Comparison of ENCODE assay signal across 20 cellular contexts in the genomic region with DNA sequence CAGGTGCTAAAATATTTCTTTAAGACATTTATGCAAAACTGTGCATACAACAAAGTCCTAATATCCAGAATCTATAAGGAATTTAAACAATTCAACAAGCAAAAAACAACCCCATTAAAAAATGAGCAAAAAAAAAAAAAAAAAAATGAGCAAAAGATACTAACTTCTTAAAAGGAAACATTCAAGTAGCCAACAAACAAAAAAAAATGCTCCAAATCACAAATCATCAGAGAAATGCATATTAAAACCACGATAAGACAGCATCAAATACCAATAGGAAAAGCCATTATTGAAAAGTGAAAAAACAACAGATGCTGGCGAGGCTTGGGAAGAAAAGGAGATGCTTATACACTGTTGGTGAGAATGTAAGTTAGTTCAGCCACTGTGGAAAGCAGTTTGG. TPM values are rescaled to one million over a fixed set of nuclear protein-coding genes. Genes with fewer than 3 reads are reported as not detected.
"Had no signal": no experiment of that assay in that cellular context is flagged by ENCODE, and none has a peak within 500 bp of the region (broad histone marks: within the 10 kb centered on the region; RNA-seq: fewer than 3 reads in every experiment).

No MANE protein-coding gene starts in this region.

- H3K27me3 ChIP-seq: gastrocnemius medialis, sigmoid colon had no signal

- H3K36me3 ChIP-seq: gastrocnemius medialis, sigmoid colon, spleen, thoracic aorta had no signal

- H3K4me3 Mint-ChIP-seq: activated CD4-positive, alpha-beta T cell treated with anti-CD3 and anti-CD28 coated beads, Interleukin-2, amount 10 ng/mL, durations not matched to agents 24 days and 14 days; activated CD8-positive, alpha-beta T cell treated with anti-CD3 and anti-CD28 coated beads for 36 hours; activated naive CD8-positive, alpha-beta T cell treated with anti-CD3 and anti-CD28 coated beads for 36 hours; activated T-helper 17 cell treated with anti-CD3 and anti-CD28 coated beads, Interleukin-2, amount 50 U/mL, for 72 hours; nephron progenitor cell; stimulated activated naive B cell treated with anti-CD40 and anti-IgM and Interleukin-4, amounts not matched to agents 10 μg/mL and 1 μg/mL and 100 μg/mL, for 72 hours; T-helper 2 cell treated with Interferon-gamma antibody and Interleukin-4, amounts not matched to agents 5 μg/mL and 100 μg/mL, for 36 hours had no signal

- DNase-seq: activated CD4-positive, alpha-beta T cell treated with anti-CD3 and anti-CD28 coated beads, Interleukin-2, amount 10 ng/mL, durations not matched to agents 24 days and 14 days; activated CD8-positive, alpha-beta T cell treated with anti-CD3 and anti-CD28 coated beads for 36 hours; activated naive CD4-positive, alpha-beta T cell; activated naive CD8-positive, alpha-beta T cell treated with anti-CD3 and anti-CD28 coated beads for 36 hours; activated T-cell treated with anti-CD3 and anti-CD28 coated beads, Interleukin-2, amount 50 U/mL, for 1 hour; effector CD4-positive, alpha-beta T cell; gastrocnemius medialis; head of caudate nucleus; nephron progenitor cell; occipital lobe; sigmoid colon; spleen; stimulated activated CD4-positive, alpha-beta T cell treated with anti-CD3 and anti-CD28 coated beads, Interleukin-4, amount 100 ng/mL, for 4 hours had no signal

- H3K27ac ChIP-seq: gastrocnemius medialis, spleen, thoracic aorta had no signal

- FAIRE-seq: TTC549 had no signal

- H3K9me3 ChIP-seq: gastrocnemius medialis, sigmoid colon, spleen, thoracic aorta had no signal

- H3K9me3 Mint-ChIP-seq: activated CD4-positive, alpha-beta T cell treated with anti-CD3 and anti-CD28 coated beads, Interleukin-2, amount 10 ng/mL, durations not matched to agents 24 days and 14 days; activated CD8-positive, alpha-beta T cell treated with anti-CD3 and anti-CD28 coated beads for 36 hours; activated naive CD8-positive, alpha-beta T cell treated with anti-CD3 and anti-CD28 coated beads for 36 hours; activated T-helper 17 cell treated with anti-CD3 and anti-CD28 coated beads, Interleukin-2, amount 50 U/mL, for 72 hours; nephron progenitor cell; T-helper 2 cell treated with Interferon-gamma antibody and Interleukin-4, amounts not matched to agents 5 μg/mL and 100 μg/mL, for 36 hours had no signal

- H3K4me3 ChIP-seq: gastrocnemius medialis, sigmoid colon, spleen, thoracic aorta had no signal

- H3K36me3 Mint-ChIP-seq: activated naive CD8-positive, alpha-beta T cell treated with anti-CD3 and anti-CD28 coated beads for 36 hours had no signal

- ATAC-seq: gastrocnemius medialis had no signal

- H3K27ac Mint-ChIP-seq: activated CD4-positive, alpha-beta T cell treated with anti-CD3 and anti-CD28 coated beads, Interleukin-2, amount 10 ng/mL, durations not matched to agents 24 days and 14 days; activated CD8-positive, alpha-beta T cell treated with anti-CD3 and anti-CD28 coated beads for 36 hours; activated naive CD8-positive, alpha-beta T cell treated with anti-CD3 and anti-CD28 coated beads for 36 hours; activated T-helper 17 cell treated with anti-CD3 and anti-CD28 coated beads, Interleukin-2, amount 50 U/mL, for 72 hours; T-helper 2 cell treated with Interferon-gamma antibody and Interleukin-4, amounts not matched to agents 5 μg/mL and 100 μg/mL, for 36 hours had no signal

- H3K4me1 ChIP-seq: gastrocnemius medialis, sigmoid colon had no signal

RNA-seq across cellular contexts. Expression of a gene that starts 57.8 kb away (rescaled TPM):
- total RNA-seq: activated CD4-positive, alpha-beta T cell treated with anti-CD3 and anti-CD28 coated beads, Interleukin-2, amount 10 ng/mL, durations not matched to agents 24 days and 14 days; activated CD8-positive, alpha-beta T cell treated with anti-CD3 and anti-CD28 coated beads for 36 hours; activated naive CD8-positive, alpha-beta T cell treated with anti-CD3 and anti-CD28 coated beads for 36 hours; activated T-helper 17 cell treated with anti-CD3 and anti-CD28 coated beads, Interleukin-2, amount 50 U/mL, for 72 hours; renal cortical epithelial cell; spleen; thoracic aorta; urinary bladder had no signal
